25 cellular contexts compared by ENCODE assay signal in the genomic region with DNA sequence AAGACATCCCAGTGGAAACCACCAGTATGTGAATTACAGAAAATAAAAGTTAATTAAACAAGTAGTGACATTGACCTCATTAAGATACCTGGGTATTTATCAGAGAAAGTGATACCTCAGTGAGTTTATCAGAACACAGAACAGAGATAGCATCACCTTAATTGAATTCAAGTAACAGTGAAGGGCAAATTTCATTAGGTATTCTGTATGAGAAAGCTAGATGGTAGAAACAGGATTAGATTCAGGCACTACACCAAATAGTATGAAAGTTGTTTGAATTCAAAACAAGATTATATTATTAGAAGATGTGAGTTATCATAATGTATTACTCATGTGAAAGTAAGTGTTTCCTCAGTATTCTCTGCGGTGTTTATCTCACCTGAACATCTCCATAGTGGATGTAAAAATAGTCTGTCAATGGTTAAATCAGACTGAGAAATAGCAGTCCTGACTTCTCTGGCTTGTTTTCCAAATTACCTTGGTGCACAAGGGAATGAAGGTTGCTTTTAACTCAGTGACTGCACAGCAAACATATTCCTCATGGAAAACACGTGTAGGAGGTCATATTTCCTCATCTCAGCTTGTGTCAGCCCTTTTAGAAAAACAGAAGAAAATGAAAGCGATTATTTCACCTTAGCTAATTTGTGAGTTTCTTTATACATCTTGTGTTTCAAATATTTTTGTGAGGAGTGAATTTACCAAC.
"Had no signal": no experiment of that assay in that cellular context is flagged by ENCODE, and none has a peak within 500 bp of the region (broad histone marks: within the 10 kb centered on the region; RNA-seq: fewer than 3 reads in every experiment).

No MANE protein-coding gene starts in this region.

- H3K27me3 ChIP-seq: brain microvascular endothelial cell, colonic mucosa, heart right ventricle, neutrophil, spleen, testis had no signal

- H3K36me3 ChIP-seq: brain microvascular endothelial cell, colonic mucosa, heart right ventricle, neutrophil, spleen, WERI-Rb-1 had no signal

- H3K79me2 ChIP-seq: parathyroid adenoma had no signal

- ATAC-seq: activated naive CD8-positive, alpha-beta T cell treated with anti-CD3 and anti-CD28 coated beads, Interleukin-2, amount 50 U/mL, for 24 hours; heart right ventricle; left ventricle myocardium superior; sciatic nerve; stimulated activated memory B cell treated with anti-CD40 and anti-IgM and Interleukin-4, amounts not matched to agents 10 μg/mL and 1 μg/mL and 100 μg/mL, for 72 hours had no signal

- H2AFZ ChIP-seq: parathyroid adenoma had no signal

- H3K9me3 ChIP-seq: colonic mucosa, heart right ventricle, neutrophil, testis had no signal

- H3K4me1 ChIP-seq: colonic mucosa, parathyroid adenoma, spleen had no signal

- H3K27ac ChIP-seq: brain microvascular endothelial cell, colonic mucosa, heart right ventricle, neutrophil, parathyroid adenoma, spleen, testis, WERI-Rb-1 had no signal

- H3K9ac ChIP-seq: parathyroid adenoma had no signal

- H3K4me3 ChIP-seq: colonic mucosa, heart right ventricle, spleen, testis had no signal

- DNase-seq: activated CD4-positive, alpha-beta T cell treated with anti-CD3 and anti-CD28 coated beads for 1 hour; activated CD8-positive, alpha-beta memory T cell treated with anti-CD3 and anti-CD28 coated beads for 24 hours; activated CD8-positive, alpha-beta memory T cell treated with anti-CD3 and anti-CD28 coated beads, Interleukin-2, amount 50 U/mL, for 48 hours; activated effector memory CD4-positive, alpha-beta T cell treated with Interleukin-2 at 50 U/mL for 16 hours; activated naive CD4-positive, alpha-beta T cell treated with anti-CD3 and anti-CD28 coated beads, Interleukin-2, amount 10 ng/mL, durations not matched to agents 7 days and 5 days; activated naive CD8-positive, alpha-beta T cell treated with anti-CD3 and anti-CD28 coated beads, Interleukin-2, amount 50 U/mL, for 24 hours; activated T-cell treated with anti-CD3 and anti-CD28 coated beads, Interleukin-2, amount 50 U/mL, for 48 hours; aorta; brain microvascular endothelial cell; central memory CD4-positive, alpha-beta T cell; colonic mucosa; endodermal cell; erythroblast; heart right ventricle; kidney glomerular epithelial cell; left ventricle myocardium superior; naive B cell; spleen; stimulated activated CD4-positive, alpha-beta T cell treated with anti-CD3 and anti-CD28 coated beads, Interleukin-4, amount 100 ng/mL, for 4 hours; testis; WERI-Rb-1 had no signal
